Comparison of ENCODE assay signal across 9 cellular contexts in genomic region chr1:146012703-146013565, GRCh38. TPM values are rescaled to one million over a fixed set of nuclear protein-coding genes. Genes with fewer than 3 reads are reported as not detected.
A peak's percentile ranks its signal among the peaks of the same experiment; 100 is the strongest.
DNase-seq lines count a peak whose midpoint lies in the region; ATAC-seq, FAIRE-seq and TF ChIP-seq lines count a peak whose summit lies in the region.
"Had no signal": no experiment of that assay in that cellular context is flagged by ENCODE, and none has a peak within 500 bp of the region (broad histone marks: within the 10 kb centered on the region; RNA-seq: fewer than 3 reads in every experiment).

No MANE protein-coding gene starts in this region.

- H3K27me3 ChIP-seq in MG63 (no peaks in the 10 kb centered on the region), right atrium auricular region (no peaks in the 10 kb centered on the region), small intestine (ENCODE audit: control insufficient read depth in 2 of 2, insufficient read depth in 2 of 2, low read length in 2 of 2) (no peaks in the 10 kb centered on the region)

- H3K9me3 ChIP-seq in MG63 (no peaks in the 10 kb centered on the region), right atrium auricular region (no peaks in the 10 kb centered on the region), small intestine (ENCODE audit: control insufficient read depth, low read depth) (no peaks in the 10 kb centered on the region)
- H3K9me3 ChIP-seq: BLaER1 had no signal

- TF ChIP-seq CTCF in RWPE1 (conservative IDR thresholded peaks at IDR 0.05; ENCODE audit: low read depth) (peak; percentile 78), right atrium auricular region (IDR thresholded peaks at IDR 0.05) (peak; percentile 40 to 81)

- FAIRE-seq in small intestine (lab: Jason Lieb, UNC): no peak

- H3K36me3 ChIP-seq in MG63 (no peaks in the 10 kb centered on the region), right atrium auricular region (no peaks in the 10 kb centered on the region), small intestine (ENCODE audit: control insufficient read depth in 2 of 2, insufficient read depth in 2 of 2, low read length in 2 of 2) (no peaks in the 10 kb centered on the region)
- H3K36me3 ChIP-seq: BLaER1 had no signal

- 4 to 7% (median 6%) methylated on average over 4 of the region's 4 CpGs for WGBS in small intestine, 3 donors

- DNase-seq in NCI-H2107 treated with DMSO at 0.1 percent for 48 hours (lab: John Stamatoyannopoulos, UW; ENCODE audit: unreplicated experiment): peak; percentile 71
- no peak for DNase-seq in NCI-H2107 (lab: John Stamatoyannopoulos, UW)
- peak; percentile 38 for DNase-seq in MG63
- DNase-seq in RWPE1 (ENCODE audit: low spot score): peak; percentile 68
- peak; percentile 81 for DNase-seq in amniotic epithelial cell (ENCODE audit: low read depth)
- no peak for DNase-seq in right atrium auricular region (ENCODE audit: low spot score)
- peak; percentile 75 for DNase-seq in small intestine

- no peak for ATAC-seq in HG03439 (IDR thresholded peaks at IDR 0.05; ENCODE audit: unreplicated experiment)

- CTCF ChIA-PET in RWPE1 (lab: Yijun Ruan, JAX): interaction anchor here (0.6 to 2.2 kb wide), 7 partner anchors 34 to 168 kb away, joined by 3 to 13 read pairs (median 4); partner anchors contain the start of gene NUDT17

- H3K27ac ChIP-seq in RWPE1 (no peak overlapping the region), right atrium auricular region (no peak overlapping the region), small intestine (ENCODE audit: low read depth in 1 of 2, low read length in 1 of 2) (no peak overlapping the region)
- H3K27ac ChIP-seq: BLaER1 had no signal

- H3K4me3 ChIP-seq in MG63: no peak overlapping the region
- no peak overlapping the region for H3K4me3 ChIP-seq in right atrium auricular region
- no peak overlapping the region for H3K4me3 ChIP-seq in small intestine (ENCODE audit: low read depth in 1 of 2, low read length in 2 of 2)
- H3K4me3 ChIP-seq: BLaER1 had no signal

- POLR2A ChIA-PET in RWPE1 (lab: Yijun Ruan, JAX; ENCODE audit: low non-redundant PET): no interaction called here

- peaks cover 0 to 2% of the 10 kb centered on the region in 2 donors for H3K4me1 ChIP-seq in right atrium auricular region
- no peaks in the 10 kb centered on the region for H3K4me1 ChIP-seq in small intestine (ENCODE audit: control insufficient read depth in 2 of 2, insufficient read depth in 1 of 2, low read depth in 1 of 2, low read length in 1 of 2)
- H3K4me1 ChIP-seq: BLaER1 had no signal

RNA-seq across cellular contexts. Expression of gene HJV, which starts 8.6 kb away (rescaled TPM):
- not detected in 2 replicates for total RNA-seq in MG63 (2014; rRNA removed; shearing (Covaris generic); ENCODE audit: low replicate concordance)
- 100 to 1,000 TPM in 1 of 2 donors, 10 to 100 TPM in 1; 73.3 to 153 TPM for total RNA-seq in right atrium auricular region
- not detected for polyA plus RNA-seq in small intestine

RNA-seq across cellular contexts. Expression of gene TXNIP, which starts 16.6 kb away (rescaled TPM):
- total RNA-seq in MG63 (2014; rRNA removed; shearing (Covaris generic); ENCODE audit: low replicate concordance): 20.4 and 20.6 TPM in 2 replicates
- total RNA-seq in right atrium auricular region: 1,000 to 10,000 TPM in 1 of 2 donors, 100 to 1,000 TPM in 1; 898 to 1,186 TPM
- 100 to 1,000 TPM in 2 of 3 donors, 10 to 100 TPM in 1; 85.4 to 362 (median 170) TPM for polyA plus RNA-seq in small intestine

RNA-seq across cellular contexts. Expression of gene POLR3GL, which starts 48.4 kb away (rescaled TPM):
- total RNA-seq in MG63 (2014; rRNA removed; shearing (Covaris generic); ENCODE audit: low replicate concordance): 1.8 and 6.8 TPM in 2 replicates
- total RNA-seq in right atrium auricular region: 10 to 100 TPM; 36.4 to 45.2 TPM
- 10 to 100 TPM; 33.6 to 37.3 (median 34.0) TPM for polyA plus RNA-seq in small intestine

RNA-seq across cellular contexts. Expression of gene ANKRD34A, which starts 48.6 kb away (rescaled TPM):
- total RNA-seq in MG63 (2014; rRNA removed; shearing (Covaris generic); ENCODE audit: low replicate concordance): 0.30 TPM in 1 of 2 replicates, not detected in the other
- total RNA-seq in right atrium auricular region: 1 to 10 TPM; 1.5 to 3.4 TPM
- polyA plus RNA-seq in small intestine: 1 to 10 TPM in 1 of 3 donors, under 1 TPM in 2; 0.48 to 1.1 (median 0.54) TPM

RNA-seq across cellular contexts. Expression of gene LIX1L, which starts 55.1 kb away (rescaled TPM):
- total RNA-seq in MG63 (2014; rRNA removed; shearing (Covaris generic); ENCODE audit: low replicate concordance): 30.0 and 38.9 TPM in 2 replicates
- 10 to 100 TPM; 26.6 to 36.6 TPM for total RNA-seq in right atrium auricular region
- 1 to 10 TPM in 2 of 3 donors, under 1 TPM in 1; 0.67 to 7.1 (median 3.2) TPM for polyA plus RNA-seq in small intestine

Comparison
In these comparisons a context has a peak if more than half of its experiments do, and no peak if none do; other contexts are left out.
1. DNase-seq: peak in NCI-H2107 treated with DMSO at 0.1 percent for 48 hours (single experiment), MG63 (single experiment), RWPE1 (single experiment), amniotic epithelial cell (single experiment) and small intestine (single experiment); none in NCI-H2107 (single experiment) and right atrium auricular region (single experiment).
2. RNA of gene HJV, which starts 8.6 kb away (total RNA-seq): 73.3 to 153 TPM in right atrium auricular region; not detected in MG63; every median in the first group is over 10 times any median in the second.
3. RNA of gene TXNIP, which starts 16.6 kb away (total RNA-seq): 898 to 1,186 TPM in right atrium auricular region; 20.4 to 20.6 TPM in MG63; every median in the first group is over 10 times any median in the second.